In the genomic region with DNA sequence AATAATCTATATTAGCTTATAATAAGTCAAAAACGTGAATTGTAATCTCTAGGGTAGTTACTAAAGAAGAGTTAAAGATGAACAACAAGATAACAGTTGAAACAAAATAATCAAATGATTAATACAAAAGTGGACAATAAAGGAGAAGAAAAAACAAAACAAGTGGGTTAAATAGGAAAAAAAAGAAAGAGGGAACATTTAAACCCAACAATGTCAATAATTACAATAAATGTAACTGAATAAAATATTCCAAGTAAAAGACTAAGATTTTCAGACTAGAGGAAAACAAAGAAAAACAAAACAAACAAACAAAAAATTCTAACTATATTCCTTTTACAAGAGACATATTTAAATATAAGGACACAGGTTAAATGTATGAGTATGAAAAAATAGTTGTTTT, we compare ENCODE assay signal across 20 cellular contexts. TPM values are rescaled to one million over a fixed set of nuclear protein-coding genes. Genes with fewer than 3 reads are reported as not detected.
DNase-seq lines count a peak whose midpoint lies in the region; ATAC-seq, FAIRE-seq and TF ChIP-seq lines count a peak whose summit lies in the region.
"Had no signal": no experiment of that assay in that cellular context is flagged by ENCODE, and none has a peak within 500 bp of the region (broad histone marks: within the 10 kb centered on the region; RNA-seq: fewer than 3 reads in every experiment).

No MANE protein-coding gene starts in this region.

- no peak overlapping the region for H3K4me3 ChIP-seq in suprapubic skin
- H3K4me3 ChIP-seq: BLaER1, GM12878, GM23248 had no signal

- peaks cover 0 to 12% (median 7%) of the 10 kb centered on the region in 3 donors for H3K9me3 Mint-ChIP-seq in T-cell

- no peaks in the 10 kb centered on the region for H3K36me3 ChIP-seq in suprapubic skin
- H3K36me3 ChIP-seq: BLaER1 had no signal

- H3K27ac ChIP-seq in suprapubic skin: no peak overlapping the region
- H3K27ac ChIP-seq: BLaER1, C4-2B, GM23248 had no signal

- no peaks in the 10 kb centered on the region for H3K4me1 Mint-ChIP-seq in T-cell
- H3K4me1 Mint-ChIP-seq: B cell; CD4-positive, CD25-positive, alpha-beta regulatory T cell had no signal

- H3K27ac Mint-ChIP-seq in T-cell: no peak overlapping the region
- H3K27ac Mint-ChIP-seq: B cell; CD4-positive, CD25-positive, alpha-beta regulatory T cell; CD8-positive, alpha-beta T cell had no signal

- ATAC-seq in T-cell (replicated peaks in 1 of 4) (no peak), GM19328 (IDR thresholded peaks at IDR 0.05; ENCODE audit: unreplicated experiment) (no peak)
- ATAC-seq: CD8-positive, alpha-beta T cell; GM12878 had no signal

- WGBS in suprapubic skin: 69% methylated on average over 1 of the region's 1 CpG

- DNase-seq in suprapubic skin (ENCODE audit: low spot score in 2 of 2) (no peak), T-cell (no peak)
- DNase-seq: Caco-2; CD4-positive, CD25-positive, alpha-beta regulatory T cell; CD8-positive, alpha-beta T cell; DMS153; DND-41; GDM1; GM23248; H7; HCEC 1CT had no signal

- FAIRE-seq in G401.6 (lab: Jason Lieb, UNC) (peak; percentile 72), TTC549 (lab: Jason Lieb, UNC) (peak; percentile 29), endometrium (lab: Jason Lieb, UNC) (peak; percentile 72)
- FAIRE-seq: GM12878, H1 had no signal

- no peak overlapping the region for H3K4me3 Mint-ChIP-seq in T-cell
- H3K4me3 Mint-ChIP-seq: B cell; CD4-positive, CD25-positive, alpha-beta regulatory T cell; CD8-positive, alpha-beta T cell had no signal

- no peak for TF ChIP-seq POLR2A in suprapubic skin (IDR thresholded peaks at IDR 0.05)

- no peak for TF ChIP-seq CTCF in suprapubic skin (IDR thresholded peaks at IDR 0.05)

- H3K27me3 ChIP-seq in suprapubic skin: no peaks in the 10 kb centered on the region
- H3K27me3 ChIP-seq: BLaER1 had no signal

- no peak for TF ChIP-seq EP300 in suprapubic skin (IDR thresholded peaks at IDR 0.05)

- H3K36me3 Mint-ChIP-seq in T-cell: no peaks in the 10 kb centered on the region
- H3K36me3 Mint-ChIP-seq: CD4-positive, CD25-positive, alpha-beta regulatory T cell; CD8-positive, alpha-beta T cell had no signal

- H3K9me3 ChIP-seq in suprapubic skin: no peaks in the 10 kb centered on the region
- H3K9me3 ChIP-seq: BLaER1 had no signal

- CTCF ChIA-PET in T-cell (lab: Charles Lee): no interaction called here

- no peaks in the 10 kb centered on the region for H3K4me1 ChIP-seq in suprapubic skin
- H3K4me1 ChIP-seq: BLaER1, Caco-2 had no signal

- POLR2A ChIA-PET in T-cell (lab: Charles Lee): no interaction called here

- no peaks in the 10 kb centered on the region for H3K27me3 Mint-ChIP-seq in T-cell

RNA-seq across cellular contexts. Expression of gene ZEB1, which starts 38.0 kb away (rescaled TPM):
- 10 to 100 TPM in 2 of 4 donors, 1 to 10 TPM in 2; 7.1 to 35.8 (median 13.8) TPM for total RNA-seq in suprapubic skin
- total RNA-seq in T-cell: 100 to 1,000 TPM in 1 of 5 donors, 10 to 100 TPM in 4; 39.9 to 125 (median 48.4) TPM
- total RNA-seq: Caco-2 had no signal
